In the genomic region with DNA sequence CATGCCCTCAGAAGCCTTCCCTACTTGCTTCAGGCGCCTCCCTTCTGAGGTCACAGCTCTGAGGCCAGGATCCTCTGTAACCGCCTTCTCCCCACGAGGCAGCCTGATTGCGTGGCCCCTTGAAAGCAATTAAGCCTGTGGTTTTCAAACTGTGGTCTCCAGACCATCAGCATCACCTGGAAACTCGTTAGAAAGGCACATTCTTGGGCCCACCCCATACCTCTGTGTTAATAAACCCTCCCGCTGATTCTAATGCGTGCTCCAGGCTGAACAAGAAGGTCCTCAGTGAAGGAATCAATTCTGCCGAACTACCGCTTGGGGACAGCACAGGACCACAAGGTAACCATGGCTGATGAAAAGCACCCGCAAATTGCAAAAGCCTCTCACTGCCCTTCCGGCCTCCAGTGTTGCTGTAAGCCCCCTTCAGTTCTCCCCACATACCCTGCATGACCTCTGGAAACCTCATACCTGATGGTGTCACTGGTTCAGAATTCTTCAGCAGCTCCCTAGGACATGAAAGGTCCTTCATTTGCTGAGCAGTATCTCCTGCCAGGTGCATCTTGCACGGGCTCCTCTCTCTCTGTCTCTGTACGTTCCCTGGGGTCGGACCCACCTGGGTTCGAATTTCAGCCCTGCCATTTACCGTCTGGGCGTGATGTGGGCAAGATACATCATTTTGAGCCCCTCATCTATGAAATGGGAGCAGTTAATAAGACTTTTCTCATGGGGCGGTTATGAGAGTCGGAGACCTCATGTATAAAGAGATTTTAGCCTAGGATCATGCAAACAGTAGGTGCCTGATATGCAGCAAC, we compare ENCODE assay signal across 8 cellular contexts. TPM values are rescaled to one million over a fixed set of nuclear protein-coding genes. Genes with fewer than 3 reads are reported as not detected.
DNase-seq lines count a peak whose midpoint lies in the region; ATAC-seq and TF ChIP-seq lines count a peak whose summit lies in the region.

No MANE protein-coding gene starts in this region.

- H3K27ac Mint-ChIP-seq in activated CD8-positive, alpha-beta T cell treated with anti-CD3 and anti-CD28 coated beads for 36 hours = peak overlapping the region; percentile 80
- H3K27ac Mint-ChIP-seq in endodermal cell (no peak overlapping the region), mesothelial cell of epicardium (no peak overlapping the region)

- no peak overlapping the region for H3K4me3 ChIP-seq in endodermal cell (ENCODE audit: low read length)

- no peaks in the 10 kb centered on the region for H3K36me3 Mint-ChIP-seq in activated CD8-positive, alpha-beta T cell treated with anti-CD3 and anti-CD28 coated beads for 36 hours (ENCODE audit: low read depth)
- H3K36me3 Mint-ChIP-seq in endodermal cell (ENCODE audit: low read depth) = no peaks in the 10 kb centered on the region
- no peaks in the 10 kb centered on the region for H3K36me3 Mint-ChIP-seq in mesothelial cell of epicardium

- peak overlapping the region; percentile 20 for H3K4me3 Mint-ChIP-seq in activated CD8-positive, alpha-beta T cell treated with anti-CD3 and anti-CD28 coated beads for 36 hours
- H3K4me3 Mint-ChIP-seq in endodermal cell = no peak overlapping the region
- no peak overlapping the region for H3K4me3 Mint-ChIP-seq in mesothelial cell of epicardium

- intact Hi-C loops in activated CD8-positive, alpha-beta T cell treated with anti-CD3 and anti-CD28 coated beads for 36 hours (cut with micrococcal nuclease) = loop anchor here (1.0 to 5.0 kb wide), 2 partner anchors 65 to 484 kb away; no protein-coding TSS in a partner anchor

- no peaks in the 10 kb centered on the region for H3K9me3 ChIP-seq in endodermal cell (ENCODE audit: control insufficient read depth, low read length)

- no peak overlapping the region for H3K27ac ChIP-seq in endodermal cell (ENCODE audit: low read depth, low read length)

- no peaks in the 10 kb centered on the region for H3K36me3 ChIP-seq in endodermal cell (ENCODE audit: control insufficient read depth, insufficient read depth, low read length)

- H3K9me3 Mint-ChIP-seq in activated CD8-positive, alpha-beta T cell treated with anti-CD3 and anti-CD28 coated beads for 36 hours = no peaks in the 10 kb centered on the region
- H3K9me3 Mint-ChIP-seq in endodermal cell (no peaks in the 10 kb centered on the region), mesothelial cell of epicardium (no peaks in the 10 kb centered on the region)

- peaks cover 3% of the 10 kb centered on the region for H3K4me1 ChIP-seq in endodermal cell (ENCODE audit: control insufficient read depth, insufficient read depth, low read length)

- H3K27me3 Mint-ChIP-seq in activated CD8-positive, alpha-beta T cell treated with anti-CD3 and anti-CD28 coated beads for 36 hours = peaks cover 5% of the 10 kb centered on the region
- peaks cover 3% of the 10 kb centered on the region for H3K27me3 Mint-ChIP-seq in endodermal cell (ENCODE audit: insufficient read depth)
- H3K27me3 Mint-ChIP-seq in mesothelial cell of epicardium (ENCODE audit: low read depth) = peaks cover 20% of the 10 kb centered on the region

- H3K4me1 Mint-ChIP-seq in activated CD8-positive, alpha-beta T cell treated with anti-CD3 and anti-CD28 coated beads for 36 hours (ENCODE audit: low read depth) = peaks cover 25% of the 10 kb centered on the region
- peaks cover 4% of the 10 kb centered on the region for H3K4me1 Mint-ChIP-seq in endodermal cell
- H3K4me1 Mint-ChIP-seq in mesothelial cell of epicardium = no peaks in the 10 kb centered on the region

- 46 to 47% methylated on average over 14 to 19 of the region's 19 CpGs for WGBS in endodermal cell (ENCODE audit: insufficient coverage in 1 of 2, insufficient read length in 1 of 2), 2 experiments

- H3K27me3 ChIP-seq in endodermal cell (ENCODE audit: control insufficient read depth, insufficient read depth, low read length, poor library complexity, severe bottlenecking) = no peaks in the 10 kb centered on the region

- CTCF ChIA-PET in activated CD8-positive, alpha-beta T cell treated with anti-CD3 and anti-CD28 coated beads for 36 hours (lab: Charles Lee) = interaction anchor here (0.7 to 1.7 kb wide), 20 partner anchors 10 to 487 kb away, joined by 3 to 7 read pairs (median 3); no protein-coding TSS in a partner anchor

- peak overlapping the region; percentile 11 for H3K9ac ChIP-seq in endodermal cell (ENCODE audit: extremely low read depth, low read length, poor library complexity, severe bottlenecking)

- DNase-seq in HT-29 (ENCODE audit: low spot score) (peak; percentile 87), NOMO-1 treated with DMSO at 0.1 percent for 48 hours (lab: John Stamatoyannopoulos, UW; ENCODE audit: unreplicated experiment) (peak; percentile 72), endodermal cell (peak; percentile 91), mesothelial cell of epicardium (ENCODE audit: low spot score in 2 of 2, unreplicated experiment in 2 of 2) (peak in 1 of 2 experiments; percentile 67)
- peak; percentile 83 for DNase-seq in activated CD8-positive, alpha-beta T cell treated with anti-CD3 and anti-CD28 coated beads for 36 hours
- DNase-seq in stimulated activated CD8-positive, alpha-beta memory T cell treated with anti-CD3 and anti-CD28 coated beads, Interleukin-7, amount 100 ng/mL, for 1 hour (ENCODE audit: low read depth in 2 of 2) = peak; percentile 24 to 30

- TF ChIP-seq CTCF in GM12874 (IDR thresholded peaks at IDR 0.05; ENCODE audit: insufficient read depth, low read depth, low read length) (peak; percentile 99), endodermal cell (conservative IDR thresholded peaks at IDR 0.05) (peak; percentile 94), mesothelial cell of epicardium (IDR thresholded peaks at IDR 0.05; ENCODE audit: unreplicated experiment) (peak; percentile 61)
- TF ChIP-seq CTCF in activated CD8-positive, alpha-beta T cell treated with anti-CD3 and anti-CD28 coated beads for 36 hours (IDR thresholded peaks at IDR 0.05) = peak; percentile 91

- POLR2A ChIA-PET in activated CD8-positive, alpha-beta T cell treated with anti-CD3 and anti-CD28 coated beads for 36 hours (lab: Charles Lee) = no interaction called here

- ATAC-seq in activated CD8-positive, alpha-beta T cell treated with anti-CD3 and anti-CD28 coated beads for 36 hours = peak; percentile 93
- ATAC-seq in GM21717 (IDR thresholded peaks at IDR 0.05; ENCODE audit: unreplicated experiment) = no peak

RNA-seq across cellular contexts. Expression of gene SMOX, which starts 39.9 kb away (rescaled TPM):
- total RNA-seq in HT-29 (2014; rRNA removed; shearing (Covaris generic)) = 28.1 and 31.0 TPM in 2 replicates
- 1 to 10 TPM; 7.0 to 8.4 TPM for total RNA-seq in activated CD8-positive, alpha-beta T cell treated with anti-CD3 and anti-CD28 coated beads for 36 hours
- 10 to 100 TPM; 17.6 to 18.2 TPM for total RNA-seq in endodermal cell
- polyA plus RNA-seq in endodermal cell (2013, experiment 1 of 2) = 17.2 TPM
- polyA plus RNA-seq in endodermal cell (2013, experiment 2 of 2) = 14.0 TPM
- total RNA-seq in mesothelial cell of epicardium = 14.6 to 16.7 TPM (median 16.0 TPM) in 3 replicates
